Comparison of ENCODE assay signal across 9 cellular contexts in the genomic region with DNA sequence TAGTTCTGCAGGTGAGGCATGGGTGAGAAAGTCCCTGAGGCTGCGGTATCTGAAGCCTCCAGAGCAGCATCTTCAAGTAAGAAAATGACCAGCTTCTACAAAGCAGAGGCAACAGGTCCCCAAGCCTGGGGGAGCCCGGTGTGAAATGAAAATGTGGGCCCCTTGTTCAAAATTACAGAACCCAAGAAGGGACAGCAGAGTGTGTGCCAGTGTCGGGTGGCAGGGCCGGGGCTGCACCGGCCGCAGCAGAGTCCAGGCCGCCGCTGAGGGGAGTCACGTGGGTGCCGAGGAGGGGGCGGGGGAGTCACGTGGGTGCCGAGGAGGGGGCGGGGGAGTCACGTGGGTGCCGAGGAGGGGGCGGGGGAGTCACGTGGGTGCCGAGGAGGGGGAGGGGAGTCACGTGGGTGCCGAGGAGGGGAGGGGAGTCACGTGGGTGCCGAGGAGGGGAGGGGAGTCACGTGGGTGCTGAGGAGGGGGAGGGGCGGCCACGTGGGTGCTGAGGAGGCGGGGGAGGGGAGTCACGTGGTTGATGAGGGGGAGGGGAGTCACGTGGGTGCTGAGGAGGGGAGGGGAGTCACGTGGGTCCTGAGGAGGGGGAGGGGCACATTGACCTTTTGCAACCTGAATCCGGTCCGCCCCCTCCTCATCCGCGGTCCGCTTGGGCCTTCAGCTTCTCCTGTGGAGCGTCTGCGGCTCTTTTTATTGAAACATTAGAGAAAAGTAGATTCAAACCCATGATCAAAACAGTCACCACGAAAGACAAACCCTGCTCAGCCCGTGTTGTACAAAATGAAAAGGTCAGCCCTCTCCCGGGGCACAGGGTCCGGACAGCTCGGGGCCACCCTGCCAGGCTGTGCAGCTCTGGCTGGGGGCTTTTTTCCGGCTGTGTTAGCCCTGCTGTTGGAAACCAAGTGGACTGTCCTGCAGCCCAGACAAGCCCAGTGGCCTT. TPM values are rescaled to one million over a fixed set of nuclear protein-coding genes. Genes with fewer than 3 reads are reported as not detected.
A peak's percentile ranks its signal among the peaks of the same experiment; 100 is the strongest.
DNase-seq lines count a peak whose midpoint lies in the region; ATAC-seq, FAIRE-seq and TF ChIP-seq lines count a peak whose summit lies in the region.
"Had no signal": no experiment of that assay in that cellular context is flagged by ENCODE, and none has a peak within 500 bp of the region (broad histone marks: within the 10 kb centered on the region; RNA-seq: fewer than 3 reads in every experiment).

No MANE protein-coding gene starts in this region.

- H3K36me3 ChIP-seq in SK-N-SH (replicated peaks in 1 of 2; ENCODE audit: control insufficient read depth in 1 of 2, insufficient read depth in 2 of 2, low read length in 1 of 2) (no peaks in the 10 kb centered on the region), sigmoid colon (no peaks in the 10 kb centered on the region), lower lobe of right lung (no peaks in the 10 kb centered on the region)

- TF ChIP-seq CTCF in GM13976 (IDR thresholded peaks at IDR 0.05; ENCODE audit: borderline replicate concordance, control extremely low read depth, extremely low read depth, insufficient read depth, missing control alignments): no peak
- no peak for TF ChIP-seq CTCF in SK-N-SH (IDR thresholded peaks at IDR 0.05)
- TF ChIP-seq CTCF in coronary artery (IDR thresholded peaks at IDR 0.05): no peak
- TF ChIP-seq CTCF in sigmoid colon (IDR thresholded peaks at IDR 0.05): no peak
- no peak for TF ChIP-seq CTCF in lower lobe of right lung (IDR thresholded peaks at IDR 0.05)

- H3K9me3 ChIP-seq in SK-N-SH (no peaks in the 10 kb centered on the region), sigmoid colon (no peaks in the 10 kb centered on the region), lower lobe of right lung (no peaks in the 10 kb centered on the region)

- POLR2A ChIA-PET in SK-N-SH (lab: Yijun Ruan, JAX): interaction anchor here (0.6 to 3.7 kb wide), 12 partner anchors 11 to 478 kb away, joined by 3 to 39 read pairs (median 4); a partner anchor contains a TSS

- H3K4me3 ChIP-seq in SK-N-SH (ENCODE audit: low read depth in 2 of 2, low read length in 1 of 2) (no peak overlapping the region), coronary artery (no peak overlapping the region), sigmoid colon (peak overlapping the region in 1 of 4 donors; percentile 10), lower lobe of right lung (no peak overlapping the region)

- WGBS in SK-N-SH (ENCODE audit: low lambda C conversion rate): 14% methylated on average over 39 of the region's 43 CpGs
- WGBS in sigmoid colon, 2 donors: 38 to 45% methylated on average over 43 of the region's 43 CpGs

- H3K9me2 ChIP-seq in SK-N-SH: no peaks in the 10 kb centered on the region

- H3K27me3 ChIP-seq in SK-N-SH (ENCODE audit: insufficient read depth) (no peaks in the 10 kb centered on the region), sigmoid colon (no peaks in the 10 kb centered on the region), lower lobe of right lung (ENCODE audit: low read depth) (no peaks in the 10 kb centered on the region)

- no peaks in the 10 kb centered on the region for H3F3A ChIP-seq in SK-N-SH (replicated peaks; ENCODE audit: insufficient read depth)

- peak overlapping the region; percentile 56 to 99; a peak in 3 of 4 replicates for H3K27ac ChIP-seq in SK-N-SH (ENCODE audit: low read depth in 2 of 2, low read length in 1 of 2)
- no peak overlapping the region for H3K27ac ChIP-seq in coronary artery
- H3K27ac ChIP-seq in sigmoid colon: peak overlapping the region in 3 of 4 donors; percentile 18 to 79 (median 56)
- H3K27ac ChIP-seq in lower lobe of right lung: no peak overlapping the region

- in situ Hi-C loops in GM13976 (cut with MboI; ENCODE audit: low sequenced_read_pairs, unreplicated experiment): no loop called here

- H3K4me1 ChIP-seq in SK-N-SH (ENCODE audit: control insufficient read depth in 1 of 2, insufficient read depth in 2 of 2, low read depth in 1 of 2, low read length in 1 of 2) (peaks cover 5 to 81% of the 10 kb centered on the region in 2 experiments; a peak in 3 of 4 replicates), sigmoid colon (peaks cover 0 to 16% (median 0%) of the 10 kb centered on the region in 4 donors), lower lobe of right lung (no peaks in the 10 kb centered on the region)

- FAIRE-seq in H54 (lab: Jason Lieb, UNC): no peak
- FAIRE-seq: endometrium had no signal

- no peaks in the 10 kb centered on the region for H4K20me1 ChIP-seq in SK-N-SH (ENCODE audit: insufficient read depth)

- TF ChIP-seq POLR2A in sigmoid colon (IDR thresholded peaks at IDR 0.05) (no peak), H54 (IDR thresholded peaks at IDR 0.05; ENCODE audit: low read depth, low read length) (no peak)

- TF ChIP-seq EP300 in SK-N-SH (IDR thresholded peaks at IDR 0.05; ENCODE audit: borderline replicate concordance in 1 of 2, low read depth in 1 of 2, low read length in 1 of 2) (peak in 1 of 2 experiments; percentile 33; a peak in 2 of 4 replicates), sigmoid colon (IDR thresholded peaks at IDR 0.05) (no peak)

- peak overlapping the region; percentile 48; the same call in 1 of the 2 replicates for H3K9ac ChIP-seq in SK-N-SH

- H3K4me2 ChIP-seq in SK-N-SH: peak overlapping the region; percentile 4; the same call in 1 of the 2 replicates

- H2AFZ ChIP-seq in SK-N-SH (ENCODE audit: low read depth): peak overlapping the region; percentile 85

- no peaks in the 10 kb centered on the region for H3K79me2 ChIP-seq in SK-N-SH (ENCODE audit: insufficient read depth)

- DNase-seq in GM13976 (ENCODE audit: low spot score): peak; percentile 80
- DNase-seq in NAMALWA (ENCODE audit: low spot score): peak; percentile 31
- DNase-seq in SK-N-SH: peak; percentile 97
- peak; percentile 40 for DNase-seq in coronary artery (ENCODE audit: low spot score)
- peak; percentile 62 for DNase-seq in sigmoid colon
- DNase-seq in NCI-H226: no peak
- no peak for DNase-seq in H54 (ENCODE audit: insufficient read length, low spot score)
- DNase-seq in lower lobe of right lung: no peak

- peak; percentile 12; the same call in 1 of the 2 replicates for TF ChIP-seq RAD21 in SK-N-SH (IDR thresholded peaks at IDR 0.05; ENCODE audit: low read length)

- CTCF ChIA-PET in SK-N-SH (lab: Yijun Ruan, JAX): interaction anchor here (0.6 to 2.8 kb wide), 9 partner anchors 10 to 727 kb away, joined by 3 to 18 read pairs (median 5); a partner anchor contains a TSS

- no peak for ATAC-seq in lower lobe of right lung

- intact Hi-C loops in sigmoid colon (cut with DNase I): no loop called here
- intact Hi-C loops in lower lobe of right lung (cut with DNase I): no loop called here

TF ChIP-seq in SK-N-SH, 30 proteins besides CTCF, POLR2A, EP300 and RAD21 (continues in another document):
- TF ChIP-seq, protein P1, sequence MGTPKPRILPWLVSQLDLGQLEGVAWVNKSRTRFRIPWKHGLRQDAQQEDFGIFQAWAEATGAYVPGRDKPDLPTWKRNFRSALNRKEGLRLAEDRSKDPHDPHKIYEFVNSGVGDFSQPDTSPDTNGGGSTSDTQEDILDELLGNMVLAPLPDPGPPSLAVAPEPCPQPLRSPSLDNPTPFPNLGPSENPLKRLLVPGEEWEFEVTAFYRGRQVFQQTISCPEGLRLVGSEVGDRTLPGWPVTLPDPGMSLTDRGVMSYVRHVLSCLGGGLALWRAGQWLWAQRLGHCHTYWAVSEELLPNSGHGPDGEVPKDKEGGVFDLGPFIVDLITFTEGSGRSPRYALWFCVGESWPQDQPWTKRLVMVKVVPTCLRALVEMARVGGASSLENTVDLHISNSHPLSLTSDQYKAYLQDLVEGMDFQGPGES (IDR thresholded peaks at IDR 0.05; ENCODE audit: low read depth, low read length): no peak
- TF ChIP-seq TEAD4 (IDR thresholded peaks at IDR 0.05; ENCODE audit: borderline replicate concordance, insufficient read depth): no peak
- TF ChIP-seq GATA2 (CRISPR knock-in tag; IDR thresholded peaks at IDR 0.05): no peak
- no peak for TF ChIP-seq NRF1 (IDR thresholded peaks at IDR 0.05; ENCODE audit: low read depth, low read length)
- TF ChIP-seq FOSL2 (IDR thresholded peaks at IDR 0.05; ENCODE audit: borderline replicate concordance, low read depth): no peak
- TF ChIP-seq MEF2A (IDR thresholded peaks at IDR 0.05; ENCODE audit: borderline replicate concordance, low read depth): no peak
- no peak for TF ChIP-seq FOXJ3 (CRISPR knock-in tag; IDR thresholded peaks at IDR 0.05)
- TF ChIP-seq, protein P2, sequence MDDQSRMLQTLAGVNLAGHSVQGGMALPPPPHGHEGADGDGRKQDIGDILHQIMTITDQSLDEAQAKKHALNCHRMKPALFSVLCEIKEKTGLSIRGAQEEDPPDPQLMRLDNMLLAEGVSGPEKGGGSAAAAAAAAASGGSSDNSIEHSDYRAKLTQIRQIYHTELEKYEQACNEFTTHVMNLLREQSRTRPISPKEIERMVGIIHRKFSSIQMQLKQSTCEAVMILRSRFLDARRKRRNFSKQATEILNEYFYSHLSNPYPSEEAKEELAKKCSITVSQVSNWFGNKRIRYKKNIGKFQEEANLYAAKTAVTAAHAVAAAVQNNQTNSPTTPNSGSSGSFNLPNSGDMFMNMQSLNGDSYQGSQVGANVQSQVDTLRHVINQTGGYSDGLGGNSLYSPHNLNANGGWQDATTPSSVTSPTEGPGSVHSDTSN (IDR thresholded peaks at IDR 0.05): no peak
- peak; percentile 92 for TF ChIP-seq CHD2 (IDR thresholded peaks at IDR 0.05; ENCODE audit: low read length, partially characterized antibody)

RNA-seq across cellular contexts. Expression of a gene that starts 10.4 kb away (rescaled TPM):
- polyA plus RNA-seq in SK-N-SH (2012; rRNA removed): 8.7 and 15.2 TPM in 2 replicates
- polyA plus RNA-seq in SK-N-SH (2012; cell fraction: cytosol; rRNA removed): 11.5 and 22.9 TPM in 2 replicates
- polyA plus RNA-seq in SK-N-SH (2012; cell fraction: nucleus; rRNA removed): 4.4 and 8.8 TPM in 2 replicates
- total RNA-seq in sigmoid colon: 1 to 10 TPM; 2.3 to 8.2 (median 3.1) TPM
- 1 to 10 TPM in 2 of 3 donors, under 1 TPM in 1; 0.92 to 3.0 (median 1.3) TPM for polyA plus RNA-seq in sigmoid colon
- 0.30 TPM for total RNA-seq in lower lobe of right lung

RNA-seq across cellular contexts. Expression of a gene that starts 30.2 kb away (rescaled TPM):
- polyA plus RNA-seq in SK-N-SH (2012; rRNA removed) (2,166 and 2,477 TPM in 2 replicates), sigmoid colon (1,000 to 10,000 TPM; 1,874 to 3,184 (median 2,304) TPM)
- 3,192 and 3,529 TPM in 2 replicates for polyA plus RNA-seq in SK-N-SH (2012; cell fraction: cytosol; rRNA removed)
- 656 and 726 TPM in 2 replicates for polyA plus RNA-seq in SK-N-SH (2012; cell fraction: nucleus; rRNA removed)
- total RNA-seq in sigmoid colon (1,000 to 10,000 TPM; 4,404 to 6,289 (median 5,620) TPM), lower lobe of right lung (814 TPM)

RNA-seq across cellular contexts. Expression of a gene that starts 47.2 kb away (rescaled TPM):
- polyA plus RNA-seq in SK-N-SH (2012; rRNA removed) (34.4 and 35.3 TPM in 2 replicates), sigmoid colon (10 to 100 TPM; 10.4 to 18.4 (median 10.8) TPM)
- polyA plus RNA-seq in SK-N-SH (2012; cell fraction: cytosol; rRNA removed): 35.8 and 36.2 TPM in 2 replicates
- 24.7 and 30.1 TPM in 2 replicates for polyA plus RNA-seq in SK-N-SH (2012; cell fraction: nucleus; rRNA removed)
- total RNA-seq in sigmoid colon (10 to 100 TPM; 20.5 to 28.4 (median 23.9) TPM), lower lobe of right lung (17.3 TPM)

RNA-seq across cellular contexts. Expression of a gene that starts 52.7 kb away (rescaled TPM):
- 0.08 TPM in 1 of 2 replicates, not detected in the other for polyA plus RNA-seq in SK-N-SH (2012; rRNA removed)
- polyA plus RNA-seq in SK-N-SH (2012; cell fraction: cytosol; rRNA removed): 0.05 TPM in 1 of 2 replicates, not detected in the other
- 0.19 and 0.27 TPM in 2 replicates for polyA plus RNA-seq in SK-N-SH (2012; cell fraction: nucleus; rRNA removed)
- not detected for total RNA-seq in sigmoid colon
- not detected for polyA plus RNA-seq in sigmoid colon
- not detected for total RNA-seq in lower lobe of right lung

Comparison
In these comparisons a context has a peak if more than half of its experiments do, and no peak if none do; other contexts are left out.
1. DNase-seq: peak in GM13976 (single experiment), NAMALWA (single experiment), SK-N-SH (single experiment), coronary artery (single experiment) and sigmoid colon (single experiment); none in NCI-H226 (single experiment), H54 (single experiment) and lower lobe of right lung (single experiment).
2. H3K27ac ChIP-seq: peak in SK-N-SH (2 of 2) and sigmoid colon (3 of 4); none in coronary artery (0 of 2) and lower lobe of right lung (single experiment).